ENCODE assay signal across 19 cellular contexts in the genomic region with DNA sequence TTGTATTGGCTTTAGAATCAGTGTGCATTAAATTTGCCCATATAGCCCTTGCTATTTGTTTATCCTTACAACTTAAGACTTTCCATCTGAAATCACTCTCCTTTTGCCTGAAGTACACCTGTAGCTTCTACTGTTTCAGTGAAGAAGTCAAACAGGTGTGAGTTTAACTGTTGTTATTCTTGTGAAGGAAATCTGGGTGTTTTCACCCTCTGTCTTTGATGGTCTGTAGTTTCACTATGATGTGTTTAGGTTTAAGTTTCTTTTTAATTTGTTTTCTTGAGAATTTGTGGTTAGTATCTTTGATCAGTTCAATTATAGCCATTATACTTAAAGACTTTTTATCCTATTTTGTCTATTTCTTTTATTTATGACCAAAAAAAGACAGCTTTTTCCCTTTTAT.
DNase-seq lines count a peak whose midpoint lies in the region; ATAC-seq and TF ChIP-seq lines count a peak whose summit lies in the region.
"Had no signal": no experiment of that assay in that cellular context is flagged by ENCODE, and none has a peak within 500 bp of the region (broad histone marks: within the 10 kb centered on the region; RNA-seq: fewer than 3 reads in every experiment).

No MANE protein-coding gene starts in this region.

- POLR2A ChIA-PET in T-cell (lab: Charles Lee), result no interaction called here

- intact Hi-C loops in cardiac septum (cut with DNase I), result no loop called here

- H3K27me3 Mint-ChIP-seq in T-cell, result no peaks in the 10 kb centered on the region

- peak; percentile 62 for DNase-seq in LNCaP clone FGC (ENCODE audit: low read depth)
- DNase-seq in left lobe of liver (ENCODE audit: low spot score), result no peak
- no peak for DNase-seq in hippocampal formation (lab: John Stamatoyannopoulos, UW)
- DNase-seq in T-cell, result no peak
- DNase-seq in cardiac septum (ENCODE audit: low spot score), result no peak
- DNase-seq: activated CD4-positive, alpha-beta T cell treated with anti-CD3 and anti-CD28 coated beads, Interleukin-2, amount 50 U/mL, for 1 hour; activated gamma-delta T cell treated with Interleukin-2 at 50 U/mL for 16 hours; brain microvascular endothelial cell; NCI-H2029; NCI-H82; right lobe of liver; stimulated activated CD4-positive, alpha-beta T cell treated with anti-CD3 and anti-CD28 coated beads, Interleukin-4, amount 100 ng/mL, for 1 hour; T1000; upper lobe of right lung had no signal

- H3K27ac Mint-ChIP-seq in T-cell, result peak overlapping the region in 1 of 2 donors; percentile 61
- H3K27ac Mint-ChIP-seq: neural progenitor cell had no signal

- CTCF ChIA-PET in T-cell (lab: Charles Lee), result no interaction called here

- ATAC-seq in GM18502 (IDR thresholded peaks at IDR 0.05; ENCODE audit: poor library complexity, unreplicated experiment) (peak; percentile 77), GM19452 (IDR thresholded peaks at IDR 0.05; ENCODE audit: unreplicated experiment) (peak; percentile 73), HG02885 (IDR thresholded peaks at IDR 0.05; ENCODE audit: poor library complexity, unreplicated experiment) (peak; percentile 69), left lobe of liver (no peak), T-cell (replicated peaks in 1 of 4) (no peak)
- ATAC-seq: right lobe of liver, upper lobe of right lung had no signal

- no peak for TF ChIP-seq CTCF in LNCaP clone FGC (IDR thresholded peaks at IDR 0.05; ENCODE audit: control insufficient read depth, extremely low read depth, insufficient read depth)

- peaks cover 6% of the 10 kb centered on the region for H3K36me3 Mint-ChIP-seq in T-cell
- H3K36me3 Mint-ChIP-seq: neural progenitor cell had no signal

- no peak overlapping the region for H3K4me3 ChIP-seq in LNCaP clone FGC (ENCODE audit: low read depth, low read length)
- H3K4me3 ChIP-seq: lung, neural progenitor cell, right lobe of liver, upper lobe of right lung had no signal

- no peak overlapping the region for H3K4me3 Mint-ChIP-seq in T-cell
- H3K4me3 Mint-ChIP-seq: neural progenitor cell had no signal

- no peaks in the 10 kb centered on the region for H3K9me3 Mint-ChIP-seq in T-cell
- H3K9me3 Mint-ChIP-seq: neural progenitor cell had no signal

- peaks cover 20 to 29% (median 24%) of the 10 kb centered on the region in 3 donors for H3K4me1 Mint-ChIP-seq in T-cell
- H3K4me1 Mint-ChIP-seq: neural progenitor cell had no signal

Comparison
In these comparisons a context has a peak if more than half of its experiments do, and no peak if none do; other contexts are left out.
1. ATAC-seq: peak in GM18502 (single experiment), GM19452 (single experiment) and HG02885 (single experiment); none in left lobe of liver (single experiment) and T-cell (0 of 4).